Comparison of ENCODE assay signal across 1 cellular context in genomic region chr21:41778974-41779600, GRCh38.
TF ChIP-seq lines count a peak whose summit lies in the region.

No MANE protein-coding gene starts in this region.

TF ChIP-seq in HepG2, 621 proteins besides CTCF, POLR2A, EP300 and RAD21:
- TF ChIP-seq, protein P1, sequence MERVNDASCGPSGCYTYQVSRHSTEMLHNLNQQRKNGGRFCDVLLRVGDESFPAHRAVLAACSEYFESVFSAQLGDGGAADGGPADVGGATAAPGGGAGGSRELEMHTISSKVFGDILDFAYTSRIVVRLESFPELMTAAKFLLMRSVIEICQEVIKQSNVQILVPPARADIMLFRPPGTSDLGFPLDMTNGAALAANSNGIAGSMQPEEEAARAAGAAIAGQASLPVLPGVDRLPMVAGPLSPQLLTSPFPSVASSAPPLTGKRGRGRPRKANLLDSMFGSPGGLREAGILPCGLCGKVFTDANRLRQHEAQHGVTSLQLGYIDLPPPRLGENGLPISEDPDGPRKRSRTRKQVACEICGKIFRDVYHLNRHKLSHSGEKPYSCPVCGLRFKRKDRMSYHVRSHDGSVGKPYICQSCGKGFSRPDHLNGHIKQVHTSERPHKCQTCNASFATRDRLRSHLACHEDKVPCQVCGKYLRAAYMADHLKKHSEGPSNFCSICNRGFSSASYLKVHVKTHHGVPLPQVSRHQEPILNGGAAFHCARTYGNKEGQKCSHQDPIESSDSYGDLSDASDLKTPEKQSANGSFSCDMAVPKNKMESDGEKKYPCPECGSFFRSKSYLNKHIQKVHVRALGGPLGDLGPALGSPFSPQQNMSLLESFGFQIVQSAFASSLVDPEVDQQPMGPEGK (CRISPR knock-in tag; IDR thresholded peaks at IDR 0.05), result peak; percentile 43
- TF ChIP-seq PHF21A (CRISPR knock-in tag; IDR thresholded peaks at IDR 0.05) (peak; percentile 38; the same call in 1 of the 2 replicates), MAX (IDR thresholded peaks at IDR 0.05) (0 out of 2 replicates have a peak, but pooled peaks have one; percentile 11), NCOR1 (IDR thresholded peaks at IDR 0.05; ENCODE audit: borderline replicate concordance, low read length) (peak; percentile 49; the same call in 1 of the 2 replicates), SAP130 (CRISPR knock-in tag; IDR thresholded peaks at IDR 0.05; ENCODE audit: low read depth) (0 out of 2 replicates have a peak, but pooled peaks have one; percentile 16), GTF2F1 (IDR thresholded peaks at IDR 0.05; ENCODE audit: low read length) (no peak), KLF15 (CRISPR knock-in tag; IDR thresholded peaks at IDR 0.05; ENCODE audit: borderline replicate concordance) (no peak), ARNTL (CRISPR knock-in tag; IDR thresholded peaks at IDR 0.05) (no peak), ZNF740 (CRISPR knock-in tag; IDR thresholded peaks at IDR 0.05) (peak; percentile 74; the same call in 1 of the 2 replicates), NFYB (CRISPR knock-in tag; IDR thresholded peaks at IDR 0.05) (peak; percentile 58; the same call in 1 of the 2 replicates)
- TF ChIP-seq, protein P2, sequence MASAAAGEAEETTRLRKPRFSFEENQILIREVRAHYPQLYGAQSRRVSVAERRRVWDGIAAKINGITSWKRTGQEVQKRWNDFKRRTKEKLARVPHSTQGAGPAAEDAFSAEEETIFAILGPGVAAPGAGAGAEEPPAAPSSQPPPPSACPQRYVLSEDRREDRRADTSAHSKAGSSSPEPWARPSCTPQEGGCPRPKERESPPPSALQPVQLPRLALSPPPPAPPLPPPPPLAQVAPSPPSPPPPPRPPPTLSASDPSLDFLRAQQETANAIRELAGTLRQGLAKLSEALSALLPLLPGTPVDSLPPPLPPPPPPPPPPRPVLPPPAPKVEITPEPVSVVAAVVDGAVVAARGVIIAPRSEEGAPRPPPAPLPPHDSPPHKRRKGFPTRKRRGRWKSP (CRISPR knock-in tag; IDR thresholded peaks at IDR 0.05), result 0 out of 2 replicates have a peak, but pooled peaks have one; percentile 23
TF ChIP-seq in HepG2: peak in this region for 8.
